ENCODE assay signal across 20 cellular contexts in genomic region chr3:52528596-52529375, GRCh38. TPM values are rescaled to one million over a fixed set of nuclear protein-coding genes. Genes with fewer than 3 reads are reported as not detected.
DNase-seq lines count a peak whose midpoint lies in the region; ATAC-seq and TF ChIP-seq lines count a peak whose summit lies in the region.
"Had no signal": no experiment of that assay in that cellular context is flagged by ENCODE, and none has a peak within 500 bp of the region (broad histone marks: within the 10 kb centered on the region; RNA-seq: fewer than 3 reads in every experiment).

No MANE protein-coding gene starts in this region.

- no peaks in the 10 kb centered on the region for H3K9me3 Mint-ChIP-seq in activated T-cell treated with anti-CD3 and anti-CD28 coated beads, Interleukin-2, amount 50 U/mL, for 24 hours
- H3K9me3 Mint-ChIP-seq in activated CD4-positive, alpha-beta T cell treated with anti-CD3 and anti-CD28 coated beads, Interleukin-2, amount 10 ng/mL, durations not matched to agents 24 days and 14 days: no peaks in the 10 kb centered on the region
- H3K9me3 Mint-ChIP-seq: CD4-positive, alpha-beta memory T cell; GM23338 had no signal

- H3K9me3 ChIP-seq in right lobe of liver (no peaks in the 10 kb centered on the region), testis (no peaks in the 10 kb centered on the region)
- H3K9me3 ChIP-seq: body of pancreas had no signal

- H3K27me3 Mint-ChIP-seq in activated T-cell treated with anti-CD3 and anti-CD28 coated beads, Interleukin-2, amount 50 U/mL, for 24 hours: no peaks in the 10 kb centered on the region
- H3K27me3 Mint-ChIP-seq in activated CD4-positive, alpha-beta T cell treated with anti-CD3 and anti-CD28 coated beads, Interleukin-2, amount 10 ng/mL, durations not matched to agents 24 days and 14 days: no peaks in the 10 kb centered on the region
- H3K27me3 Mint-ChIP-seq: CD4-positive, alpha-beta memory T cell had no signal

- ATAC-seq in right lobe of liver: no peak
- no peak for ATAC-seq in GM21447 (IDR thresholded peaks at IDR 0.05; ENCODE audit: unreplicated experiment)
- ATAC-seq: body of pancreas, GM23338 had no signal

- H3K27me3 ChIP-seq in right lobe of liver (no peaks in the 10 kb centered on the region), testis (no peaks in the 10 kb centered on the region)
- H3K27me3 ChIP-seq: body of pancreas, dorsolateral prefrontal cortex had no signal

- no peak overlapping the region for H3K4me3 Mint-ChIP-seq in activated T-cell treated with anti-CD3 and anti-CD28 coated beads, Interleukin-2, amount 50 U/mL, for 24 hours
- H3K4me3 Mint-ChIP-seq in activated CD4-positive, alpha-beta T cell treated with anti-CD3 and anti-CD28 coated beads, Interleukin-2, amount 10 ng/mL, durations not matched to agents 24 days and 14 days: no peak overlapping the region
- H3K4me3 Mint-ChIP-seq: GM23338 had no signal

- H3K27ac ChIP-seq in coronary artery (peak overlapping the region; percentile 79 to 94), right lobe of liver (no peak overlapping the region), testis (peak overlapping the region; percentile 28 to 86)

- H3K4me3 ChIP-seq in coronary artery (no peak overlapping the region), right lobe of liver (no peak overlapping the region), testis (no peak overlapping the region)
- H3K4me3 ChIP-seq: body of pancreas, dorsolateral prefrontal cortex, GM23338 had no signal

- H3K4me1 Mint-ChIP-seq in activated T-cell treated with anti-CD3 and anti-CD28 coated beads, Interleukin-2, amount 50 U/mL, for 24 hours (ENCODE audit: low read depth): peaks cover 7% of the 10 kb centered on the region
- peaks cover 6% of the 10 kb centered on the region for H3K4me1 Mint-ChIP-seq in activated CD4-positive, alpha-beta T cell treated with anti-CD3 and anti-CD28 coated beads, Interleukin-2, amount 10 ng/mL, durations not matched to agents 24 days and 14 days

- no peak overlapping the region for H3K27ac Mint-ChIP-seq in activated T-cell treated with anti-CD3 and anti-CD28 coated beads, Interleukin-2, amount 50 U/mL, for 24 hours
- no peak overlapping the region for H3K27ac Mint-ChIP-seq in activated CD4-positive, alpha-beta T cell treated with anti-CD3 and anti-CD28 coated beads, Interleukin-2, amount 10 ng/mL, durations not matched to agents 24 days and 14 days
- H3K27ac Mint-ChIP-seq: GM23338 had no signal

- TF ChIP-seq POLR2A in right lobe of liver (IDR thresholded peaks at IDR 0.05): no peak
- no peak for TF ChIP-seq POLR2A in testis (IDR thresholded peaks at IDR 0.05)

- DNase-seq in activated T-cell treated with anti-CD3 and anti-CD28 coated beads, Interleukin-2, amount 50 U/mL, for 1 hour: peak; percentile 16
- no peak for DNase-seq in activated T-cell treated with anti-CD3 and anti-CD28 coated beads, Interleukin-2, amount 50 U/mL, for 24 hours
- DNase-seq in coronary artery (ENCODE audit: low spot score) (peak; percentile 72), right lobe of liver (peak in 2 of 3 donors; percentile 16 to 47), testis (no peak), NAMALWA (ENCODE audit: low spot score) (no peak)
- no peak for DNase-seq in activated CD4-positive, alpha-beta T cell treated with anti-CD3 and anti-CD28 coated beads, Interleukin-2, amount 10 ng/mL, durations not matched to agents 24 days and 14 days
- DNase-seq: activated CD8-positive, alpha-beta memory T cell treated with anti-CD3 and anti-CD28 coated beads for 24 hours; activated gamma-delta T cell; CD4-positive, alpha-beta memory T cell; DND-41; hypothalamus; NCI-H187; NCI-H510A treated with DMSO at 0.1 percent for 48 hours; stimulated activated CD4-positive, alpha-beta T cell treated with anti-CD3 and anti-CD28 coated beads, Interleukin-4, amount 100 ng/mL, for 24 hours had no signal

- peaks cover 53% of the 10 kb centered on the region for H3K36me3 Mint-ChIP-seq in activated T-cell treated with anti-CD3 and anti-CD28 coated beads, Interleukin-2, amount 50 U/mL, for 24 hours (ENCODE audit: low read depth)
- H3K36me3 Mint-ChIP-seq in activated CD4-positive, alpha-beta T cell treated with anti-CD3 and anti-CD28 coated beads, Interleukin-2, amount 10 ng/mL, durations not matched to agents 24 days and 14 days (ENCODE audit: low read depth): peaks cover 2% of the 10 kb centered on the region
- H3K36me3 Mint-ChIP-seq: CD4-positive, alpha-beta memory T cell had no signal

- TF ChIP-seq CTCF in coronary artery (IDR thresholded peaks at IDR 0.05): no peak
- no peak for TF ChIP-seq CTCF in right lobe of liver (IDR thresholded peaks at IDR 0.05)
- TF ChIP-seq CTCF in testis (IDR thresholded peaks at IDR 0.05): no peak

- intact Hi-C loops in right lobe of liver (cut with DNase I): no loop called here
- intact Hi-C loops in testis (cut with DNase I; ENCODE audit: low total_unique reads): no loop called here
- intact Hi-C loops in activated CD4-positive, alpha-beta T cell treated with anti-CD3 and anti-CD28 coated beads, Interleukin-2, amount 10 ng/mL, durations not matched to agents 24 days and 14 days (cut with micrococcal nuclease): no loop called here

- 94% methylated on average over 7 of the region's 25 CpGs for WGBS in right lobe of liver (ENCODE audit: insufficient coverage, low coverage, low lambda C conversion rate, missing lambda C conversion rate)
- WGBS in testis, 2 donors: 91 to 98% methylated on average over 6 to 25 of the region's 25 CpGs

- H3K36me3 ChIP-seq in right lobe of liver: no peaks in the 10 kb centered on the region
- no peaks in the 10 kb centered on the region for H3K36me3 ChIP-seq in testis (ENCODE audit: low read depth, missing control alignments)

- H3K4me1 ChIP-seq in right lobe of liver (no peaks in the 10 kb centered on the region), testis (peaks cover 54% of the 10 kb centered on the region)

RNA-seq across cellular contexts. Expression of gene NT5DC2, which starts 4.9 kb away (rescaled TPM):
- 10 to 100 TPM in 1 of 6 experiments, 1 to 10 TPM in 5; 1.1 to 12.5 (median 3.9) TPM for total RNA-seq in right lobe of liver
- total RNA-seq in testis: 100 to 1,000 TPM; 137 to 147 TPM
- 92.4 TPM for polyA plus RNA-seq in testis (ENCODE audit: insufficient read depth, low read depth, low replicate concordance)
- total RNA-seq in activated CD4-positive, alpha-beta T cell treated with anti-CD3 and anti-CD28 coated beads, Interleukin-2, amount 10 ng/mL, durations not matched to agents 24 days and 14 days: 75.6 and 76.9 TPM in 2 replicates

RNA-seq across cellular contexts. Expression of gene UQCC5, which starts 7.6 kb away (rescaled TPM):
- total RNA-seq in right lobe of liver (1 to 10 TPM in 5 of 6 experiments, under 1 TPM in 1; 0.81 to 8.3 (median 4.3) TPM), testis (10 to 100 TPM; 23.0 to 30.5 TPM)
- polyA plus RNA-seq in testis (ENCODE audit: insufficient read depth, low read depth, low replicate concordance): 37.0 TPM
- total RNA-seq in activated CD4-positive, alpha-beta T cell treated with anti-CD3 and anti-CD28 coated beads, Interleukin-2, amount 10 ng/mL, durations not matched to agents 24 days and 14 days: 13.8 TPM in 2 replicates

RNA-seq across cellular contexts. Expression of gene STAB1, which starts 33.6 kb away (rescaled TPM):
- 100 to 1,000 TPM in 3 of 6 experiments, 10 to 100 TPM in 3; 60.7 to 268 (median 92.5) TPM for total RNA-seq in right lobe of liver
- 10 to 100 TPM; 58.6 to 71.9 TPM for total RNA-seq in testis
- polyA plus RNA-seq in testis (ENCODE audit: insufficient read depth, low read depth, low replicate concordance): 41.7 TPM
- 0.07 TPM in 1 of 2 replicates, not detected in the other for total RNA-seq in activated CD4-positive, alpha-beta T cell treated with anti-CD3 and anti-CD28 coated beads, Interleukin-2, amount 10 ng/mL, durations not matched to agents 24 days and 14 days
- total RNA-seq: SK-MEL-5 had no signal
- polyA plus RNA-seq: CD4-positive, alpha-beta memory T cell had no signal

Comparison
In these comparisons a context has a peak if more than half of its experiments do, and no peak if none do; other contexts are left out.
1. DNase-seq: peak in activated T-cell treated with anti-CD3 and anti-CD28 coated beads, Interleukin-2, amount 50 U/mL, for 1 hour (single experiment), coronary artery (single experiment) and right lobe of liver (2 of 3); none in activated T-cell treated with anti-CD3 and anti-CD28 coated beads, Interleukin-2, amount 50 U/mL, for 24 hours (single experiment), testis (single experiment), activated CD4-positive, alpha-beta T cell treated with anti-CD3 and anti-CD28 coated beads, Interleukin-2, amount 10 ng/mL, durations not matched to agents 24 days and 14 days (single experiment) and NAMALWA (single experiment).
2. H3K27ac ChIP-seq: peak in coronary artery (2 of 2) and testis (2 of 2); none in right lobe of liver (0 of 3).
3. RNA of gene STAB1, which starts 33.6 kb away (total RNA-seq): 60.7 to 268 TPM in right lobe of liver and 58.6 to 71.9 TPM in testis; 0.07 TPM in activated CD4-positive, alpha-beta T cell treated with anti-CD3 and anti-CD28 coated beads, Interleukin-2, amount 10 ng/mL, durations not matched to agents 24 days and 14 days; every median in the first group is over 10 times any median in the second.